Comparison of ENCODE assay signal across 19 cellular contexts in the genomic region with DNA sequence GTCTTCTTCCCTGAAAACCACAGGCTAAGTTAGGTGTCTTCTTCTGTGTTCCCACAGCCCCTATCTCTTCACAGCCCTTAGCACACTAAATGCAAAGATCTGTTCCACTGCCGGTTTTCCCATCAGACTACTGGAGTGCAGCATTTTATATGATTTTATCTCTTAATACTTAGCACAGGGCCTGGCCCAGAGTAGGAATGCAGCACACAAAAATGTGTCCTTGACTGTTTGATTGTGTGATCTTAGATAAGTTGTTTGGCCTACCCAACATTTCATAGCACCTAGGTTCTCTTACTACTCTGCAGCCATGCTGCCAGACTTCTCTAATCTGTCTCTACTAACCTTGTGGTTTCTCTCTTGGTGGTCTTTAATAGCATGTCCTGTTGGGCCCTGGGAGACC. TPM values are rescaled to one million over a fixed set of nuclear protein-coding genes. Genes with fewer than 3 reads are reported as not detected.
A peak's percentile ranks its signal among the peaks of the same experiment; 100 is the strongest.
DNase-seq lines count a peak whose midpoint lies in the region; ATAC-seq lines count a peak whose summit lies in the region.
"Had no signal": no experiment of that assay in that cellular context is flagged by ENCODE, and none has a peak within 500 bp of the region (broad histone marks: within the 10 kb centered on the region; RNA-seq: fewer than 3 reads in every experiment).

No MANE protein-coding gene starts in this region.

- no peak overlapping the region for H3K4me3 ChIP-seq in CD4-positive, CD25-positive, alpha-beta regulatory T cell (ENCODE audit: low read depth, low read length)
- H3K4me3 ChIP-seq in CD4-positive, alpha-beta memory T cell (ENCODE audit: low read length in 2 of 2): no peak overlapping the region
- H3K4me3 ChIP-seq: GM12878, K562 had no signal

- peak overlapping the region in 2 of 3 donors; percentile 55 to 89 for H3K27ac Mint-ChIP-seq in CD4-positive, CD25-positive, alpha-beta regulatory T cell
- peak overlapping the region in 5 of 7 donors; percentile 4 to 71 (median 31) for H3K27ac Mint-ChIP-seq in CD4-positive, alpha-beta memory T cell
- peak overlapping the region in 7 of 10 donors; percentile 3 to 49 (median 24) for H3K27ac Mint-ChIP-seq in naive thymus-derived CD8-positive, alpha-beta T cell

- no peak overlapping the region for H3K27ac ChIP-seq in CD4-positive, CD25-positive, alpha-beta regulatory T cell (ENCODE audit: insufficient read depth, low read length, poor library complexity, severe bottlenecking)
- H3K27ac ChIP-seq in CD4-positive, alpha-beta memory T cell (ENCODE audit: low read depth, low read length): no peak overlapping the region

- intact Hi-C loops in CD4-positive, alpha-beta memory T cell (cut with micrococcal nuclease): no loop called here

- H3K36me3 ChIP-seq in CD4-positive, CD25-positive, alpha-beta regulatory T cell (ENCODE audit: control insufficient read depth, insufficient read depth, low read length): no peaks in the 10 kb centered on the region
- no peaks in the 10 kb centered on the region for H3K36me3 ChIP-seq in CD4-positive, alpha-beta memory T cell (ENCODE audit: insufficient read depth, low read length)

- no peaks in the 10 kb centered on the region for H3K27me3 Mint-ChIP-seq in CD4-positive, CD25-positive, alpha-beta regulatory T cell
- H3K27me3 Mint-ChIP-seq in CD4-positive, alpha-beta memory T cell: no peaks in the 10 kb centered on the region
- H3K27me3 Mint-ChIP-seq in naive thymus-derived CD8-positive, alpha-beta T cell: no peaks in the 10 kb centered on the region

- CTCF ChIA-PET in CD4-positive, alpha-beta memory T cell (lab: Charles Lee; ENCODE audit: partially characterized antibody): interaction anchor here (1.7 kb wide), 1 partner anchor 191 kb away, joined by 6 read pairs; no protein-coding TSS in a partner anchor

- H3K4me3 Mint-ChIP-seq in CD4-positive, CD25-positive, alpha-beta regulatory T cell: no peak overlapping the region
- no peak overlapping the region for H3K4me3 Mint-ChIP-seq in CD4-positive, alpha-beta memory T cell
- no peak overlapping the region for H3K4me3 Mint-ChIP-seq in naive thymus-derived CD8-positive, alpha-beta T cell

- no peaks in the 10 kb centered on the region for H3K9me3 ChIP-seq in CD4-positive, CD25-positive, alpha-beta regulatory T cell (ENCODE audit: control insufficient read depth in 2 of 2, low read length in 2 of 2)
- no peaks in the 10 kb centered on the region for H3K9me3 ChIP-seq in CD4-positive, alpha-beta memory T cell (ENCODE audit: control insufficient read depth in 1 of 2, low read length in 2 of 2)

- no peak for ATAC-seq in CD4-positive, CD25-positive, alpha-beta regulatory T cell (ENCODE audit: low read depth in 2 of 2)
- ATAC-seq in naive thymus-derived CD8-positive, alpha-beta T cell: no peak
- no peak for ATAC-seq in GM21723 (IDR thresholded peaks at IDR 0.05; ENCODE audit: unreplicated experiment)
- ATAC-seq: GM12878, K562 had no signal

- H3K9me3 Mint-ChIP-seq in CD4-positive, CD25-positive, alpha-beta regulatory T cell: peaks cover 0 to 3% (median 1%) of the 10 kb centered on the region in 7 donors
- H3K9me3 Mint-ChIP-seq in CD4-positive, alpha-beta memory T cell: peaks cover 0 to 3% (median 0%) of the 10 kb centered on the region in 8 donors
- peaks cover 0 to 8% (median 0%) of the 10 kb centered on the region in 9 donors for H3K9me3 Mint-ChIP-seq in naive thymus-derived CD8-positive, alpha-beta T cell

- no peaks in the 10 kb centered on the region for H3K4me1 ChIP-seq in CD4-positive, CD25-positive, alpha-beta regulatory T cell (ENCODE audit: control insufficient read depth, insufficient read depth, low read length, poor library complexity, severe bottlenecking)
- H3K4me1 ChIP-seq in CD4-positive, alpha-beta memory T cell (ENCODE audit: insufficient read depth, low read length): peaks cover 10% of the 10 kb centered on the region

- H3K36me3 Mint-ChIP-seq in CD4-positive, CD25-positive, alpha-beta regulatory T cell: peaks cover 17% of the 10 kb centered on the region
- peaks cover 9 to 14% of the 10 kb centered on the region in 2 donors for H3K36me3 Mint-ChIP-seq in CD4-positive, alpha-beta memory T cell
- H3K36me3 Mint-ChIP-seq in naive thymus-derived CD8-positive, alpha-beta T cell: peaks cover 4 to 15% (median 10%) of the 10 kb centered on the region in 3 donors

- H3K27me3 ChIP-seq in CD4-positive, CD25-positive, alpha-beta regulatory T cell (ENCODE audit: control insufficient read depth, insufficient read depth, low read length): no peaks in the 10 kb centered on the region
- no peaks in the 10 kb centered on the region for H3K27me3 ChIP-seq in CD4-positive, alpha-beta memory T cell (ENCODE audit: insufficient read depth, low read length)

- peaks cover 40 to 61% (median 51%) of the 10 kb centered on the region in 4 donors for H3K4me1 Mint-ChIP-seq in CD4-positive, CD25-positive, alpha-beta regulatory T cell
- peaks cover 34 to 53% (median 46%) of the 10 kb centered on the region in 4 donors for H3K4me1 Mint-ChIP-seq in CD4-positive, alpha-beta memory T cell
- H3K4me1 Mint-ChIP-seq in naive thymus-derived CD8-positive, alpha-beta T cell: peaks cover 33 to 65% (median 59%) of the 10 kb centered on the region in 4 donors

- POLR2A ChIA-PET in CD4-positive, alpha-beta memory T cell (lab: Charles Lee; ENCODE audit: partially characterized antibody): no interaction called here
- POLR2A ChIA-PET in naive thymus-derived CD8-positive, alpha-beta T cell (lab: Charles Lee): no interaction called here

- no peak for DNase-seq in CD4-positive, CD25-positive, alpha-beta regulatory T cell
- no peak for DNase-seq in CD4-positive, alpha-beta memory T cell
- DNase-seq in amniotic epithelial cell (ENCODE audit: low read depth) (peak; percentile 15), iPS-NIHi11 (ENCODE audit: low spot score) (no peak), islet precursor cell (no peak)
- DNase-seq in naive thymus-derived CD8-positive, alpha-beta T cell: no peak
- DNase-seq: ACHN, C1 segment of cervical spinal cord, DMS153, NCI-H1105 treated with DMSO at 0.1 percent for 48 hours, NCI-H1694 treated with DMSO at 0.1 percent for 48 hours, NCI-H2107, NCI-H510A treated with DMSO at 0.1 percent for 48 hours, NCI-H774, OCI-M1, Right ventricle myocardium superior had no signal

RNA-seq across cellular contexts. Expression of a gene that starts 54.1 kb away (rescaled TPM):
- total RNA-seq in CD4-positive, CD25-positive, alpha-beta regulatory T cell: 76.9 TPM
- 10 to 100 TPM; 52.3 to 83.3 (median 60.7) TPM for polyA plus RNA-seq in CD4-positive, CD25-positive, alpha-beta regulatory T cell
- 10 to 100 TPM; 38.0 to 40.6 TPM for total RNA-seq in CD4-positive, alpha-beta memory T cell
- polyA plus RNA-seq in CD4-positive, alpha-beta memory T cell: 10 to 100 TPM; 48.1 to 49.9 TPM
- 10 to 100 TPM; 22.6 to 29.8 TPM for total RNA-seq in naive thymus-derived CD8-positive, alpha-beta T cell
- 10 to 100 TPM; 26.2 to 39.3 (median 27.0) TPM for polyA plus RNA-seq in naive thymus-derived CD8-positive, alpha-beta T cell
